Comparison of ENCODE assay signal across 1 cellular context in the genomic region with DNA sequence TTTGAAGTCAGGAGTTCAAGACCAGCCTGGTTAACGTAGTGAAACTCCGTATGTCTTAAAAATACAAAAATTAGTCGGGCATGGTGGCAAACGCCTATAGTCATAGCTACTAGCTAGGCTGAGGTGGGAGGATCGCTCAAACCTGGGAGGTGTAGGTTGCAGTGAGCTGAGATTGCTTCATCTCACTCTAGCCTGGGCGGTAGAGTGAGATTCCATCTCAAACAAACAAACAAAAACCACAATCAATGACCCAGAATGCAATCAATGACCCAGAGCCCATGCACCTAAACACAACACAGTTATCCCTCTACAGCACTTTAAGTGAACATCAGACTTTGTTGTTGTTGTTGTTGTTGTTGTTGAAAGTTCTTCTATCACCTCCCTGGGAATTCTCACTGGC.
TF ChIP-seq lines count a peak whose summit lies in the region.

No MANE protein-coding gene starts in this region.

TF ChIP-seq in K562, 482 proteins besides CTCF, POLR2A, EP300 and RAD21 (continued from another document):
- no peak for TF ChIP-seq MECOM (CRISPR knock-in tag; IDR thresholded peaks at IDR 0.05)
- TF ChIP-seq ZNF583 (CRISPR knock-in tag; IDR thresholded peaks at IDR 0.05) = no peak
- TF ChIP-seq FOXA3 (CRISPR knock-in tag; conservative IDR thresholded peaks at IDR 0.05 in 1 of 2, IDR thresholded peaks at IDR 0.05 in 1 of 2) = peak in 1 of 2 experiments; percentile 65; a peak in 2 of 4 replicates
- TF ChIP-seq CBFA2T2 (conservative IDR thresholded peaks at IDR 0.05) = no peak
- peak; percentile 73 to 76 for TF ChIP-seq KDM1A (IDR thresholded peaks at IDR 0.05)
- TF ChIP-seq, protein P1, sequence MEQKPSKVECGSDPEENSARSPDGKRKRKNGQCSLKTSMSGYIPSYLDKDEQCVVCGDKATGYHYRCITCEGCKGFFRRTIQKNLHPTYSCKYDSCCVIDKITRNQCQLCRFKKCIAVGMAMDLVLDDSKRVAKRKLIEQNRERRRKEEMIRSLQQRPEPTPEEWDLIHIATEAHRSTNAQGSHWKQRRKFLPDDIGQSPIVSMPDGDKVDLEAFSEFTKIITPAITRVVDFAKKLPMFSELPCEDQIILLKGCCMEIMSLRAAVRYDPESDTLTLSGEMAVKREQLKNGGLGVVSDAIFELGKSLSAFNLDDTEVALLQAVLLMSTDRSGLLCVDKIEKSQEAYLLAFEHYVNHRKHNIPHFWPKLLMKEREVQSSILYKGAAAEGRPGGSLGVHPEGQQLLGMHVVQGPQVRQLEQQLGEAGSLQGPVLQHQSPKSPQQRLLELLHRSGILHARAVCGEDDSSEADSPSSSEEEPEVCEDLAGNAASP (IDR thresholded peaks at IDR 0.05) = no peak
- TF ChIP-seq SOX6 (IDR thresholded peaks at IDR 0.05) = peak; percentile 63; the same call in 1 of the 2 replicates
- no peak for TF ChIP-seq ZNF12 (CRISPR knock-in tag; IDR thresholded peaks at IDR 0.05)
- peak; percentile 60; the same call in 1 of the 2 replicates for TF ChIP-seq HES1 (IDR thresholded peaks at IDR 0.05; ENCODE audit: low read depth)
- TF ChIP-seq PRPF4 (IDR thresholded peaks at IDR 0.05; ENCODE audit: insufficient read depth, low read depth, low read length, poor library complexity, severe bottlenecking) = no peak
- no peak for TF ChIP-seq PHB (CRISPR knock-in tag; IDR thresholded peaks at IDR 0.05)
- 0 out of 2 replicates have a peak, but pooled peaks have one; percentile 25 for TF ChIP-seq SMARCE1 (IDR thresholded peaks at IDR 0.05)
- TF ChIP-seq ARID3B (CRISPR knock-in tag; IDR thresholded peaks at IDR 0.05; ENCODE audit: borderline replicate concordance) = no peak
- TF ChIP-seq TEAD4 (IDR thresholded peaks at IDR 0.05; ENCODE audit: low read length) = 0 out of 2 replicates have a peak, but pooled peaks have one; percentile 21
- TF ChIP-seq TEAD4 (CRISPR knock-in tag; IDR thresholded peaks at IDR 0.05; ENCODE audit: borderline replicate concordance) = no peak
- peak in 1 of 2 experiments; percentile 93; a peak in 2 of 4 replicates for TF ChIP-seq RCOR1 (IDR thresholded peaks at IDR 0.05; ENCODE audit: borderline replicate concordance in 1 of 2, low read depth in 2 of 2, low read length in 2 of 2)
- TF ChIP-seq EZH2 (IDR thresholded peaks at IDR 0.05; ENCODE audit: borderline replicate concordance, low read depth, low read length) = no peak
- 0 out of 2 replicates have a peak, but pooled peaks have one; percentile 14 for TF ChIP-seq DPF2 (IDR thresholded peaks at IDR 0.05)
- TF ChIP-seq CEBPG (CRISPR knock-in tag; IDR thresholded peaks at IDR 0.05) = no peak; the same call in 1 of the 2 replicates
- TF ChIP-seq CEBPG (tag; conservative IDR thresholded peaks at IDR 0.05 in 1 of 2, IDR thresholded peaks at IDR 0.05 in 1 of 2) = peak; percentile 81 to 89
- no peak for TF ChIP-seq ZFX (CRISPR knock-in tag; IDR thresholded peaks at IDR 0.05)
- TF ChIP-seq SIN3A (IDR thresholded peaks at IDR 0.05; ENCODE audit: borderline replicate concordance in 2 of 2, control insufficient read depth in 1 of 2, low read depth in 2 of 2, low read length in 2 of 2) = no peak
- TF ChIP-seq HDAC2 (IDR thresholded peaks at IDR 0.05) = peak; percentile 47; the same call in 1 of the 2 replicates
TF ChIP-seq in K562: peak in this region for 15.
